In the genomic region with DNA sequence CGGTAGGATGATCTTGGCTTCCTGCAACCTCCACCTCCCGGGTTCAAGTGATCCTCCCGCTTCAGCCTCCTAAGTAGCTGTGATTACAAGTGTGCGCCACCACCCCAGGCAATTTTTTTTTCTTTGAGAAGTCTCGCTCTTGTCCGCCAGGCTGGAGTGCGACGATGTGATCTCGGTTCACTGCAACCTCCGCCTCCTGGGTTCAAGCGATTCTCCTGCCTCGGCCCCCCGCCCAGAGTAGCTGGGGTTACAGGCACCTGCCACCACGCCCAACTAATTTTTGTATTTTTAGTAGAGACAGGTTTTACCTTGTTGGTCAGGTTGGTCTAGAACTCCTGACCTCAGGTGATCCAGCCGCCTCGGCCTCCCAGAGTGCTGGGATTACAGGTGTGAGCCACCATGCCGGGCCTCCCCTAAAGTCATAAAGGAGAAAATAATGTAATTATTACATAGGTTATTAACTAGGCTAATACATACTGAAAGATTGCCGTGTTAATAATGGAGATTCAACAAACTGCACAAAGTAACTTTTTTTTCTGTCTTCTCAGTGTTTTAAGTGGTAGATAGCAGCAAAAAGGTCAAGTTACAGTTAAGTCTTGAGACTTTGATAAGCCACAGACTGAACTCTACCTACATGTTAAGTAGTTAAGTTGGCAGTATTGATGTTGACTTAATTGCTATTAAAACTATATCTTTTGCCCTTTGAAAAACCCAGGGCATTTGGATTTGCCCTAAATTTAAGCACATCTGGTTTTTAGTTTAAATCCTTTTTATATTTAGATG, we compare ENCODE assay signal across 1 cellular context.
TF ChIP-seq lines count a peak whose summit lies in the region.

No MANE protein-coding gene starts in this region.

TF ChIP-seq in GM23338, 12 proteins besides CTCF, POLR2A, EP300 and RAD21 (continued from another document):
- TF ChIP-seq, protein P1, sequence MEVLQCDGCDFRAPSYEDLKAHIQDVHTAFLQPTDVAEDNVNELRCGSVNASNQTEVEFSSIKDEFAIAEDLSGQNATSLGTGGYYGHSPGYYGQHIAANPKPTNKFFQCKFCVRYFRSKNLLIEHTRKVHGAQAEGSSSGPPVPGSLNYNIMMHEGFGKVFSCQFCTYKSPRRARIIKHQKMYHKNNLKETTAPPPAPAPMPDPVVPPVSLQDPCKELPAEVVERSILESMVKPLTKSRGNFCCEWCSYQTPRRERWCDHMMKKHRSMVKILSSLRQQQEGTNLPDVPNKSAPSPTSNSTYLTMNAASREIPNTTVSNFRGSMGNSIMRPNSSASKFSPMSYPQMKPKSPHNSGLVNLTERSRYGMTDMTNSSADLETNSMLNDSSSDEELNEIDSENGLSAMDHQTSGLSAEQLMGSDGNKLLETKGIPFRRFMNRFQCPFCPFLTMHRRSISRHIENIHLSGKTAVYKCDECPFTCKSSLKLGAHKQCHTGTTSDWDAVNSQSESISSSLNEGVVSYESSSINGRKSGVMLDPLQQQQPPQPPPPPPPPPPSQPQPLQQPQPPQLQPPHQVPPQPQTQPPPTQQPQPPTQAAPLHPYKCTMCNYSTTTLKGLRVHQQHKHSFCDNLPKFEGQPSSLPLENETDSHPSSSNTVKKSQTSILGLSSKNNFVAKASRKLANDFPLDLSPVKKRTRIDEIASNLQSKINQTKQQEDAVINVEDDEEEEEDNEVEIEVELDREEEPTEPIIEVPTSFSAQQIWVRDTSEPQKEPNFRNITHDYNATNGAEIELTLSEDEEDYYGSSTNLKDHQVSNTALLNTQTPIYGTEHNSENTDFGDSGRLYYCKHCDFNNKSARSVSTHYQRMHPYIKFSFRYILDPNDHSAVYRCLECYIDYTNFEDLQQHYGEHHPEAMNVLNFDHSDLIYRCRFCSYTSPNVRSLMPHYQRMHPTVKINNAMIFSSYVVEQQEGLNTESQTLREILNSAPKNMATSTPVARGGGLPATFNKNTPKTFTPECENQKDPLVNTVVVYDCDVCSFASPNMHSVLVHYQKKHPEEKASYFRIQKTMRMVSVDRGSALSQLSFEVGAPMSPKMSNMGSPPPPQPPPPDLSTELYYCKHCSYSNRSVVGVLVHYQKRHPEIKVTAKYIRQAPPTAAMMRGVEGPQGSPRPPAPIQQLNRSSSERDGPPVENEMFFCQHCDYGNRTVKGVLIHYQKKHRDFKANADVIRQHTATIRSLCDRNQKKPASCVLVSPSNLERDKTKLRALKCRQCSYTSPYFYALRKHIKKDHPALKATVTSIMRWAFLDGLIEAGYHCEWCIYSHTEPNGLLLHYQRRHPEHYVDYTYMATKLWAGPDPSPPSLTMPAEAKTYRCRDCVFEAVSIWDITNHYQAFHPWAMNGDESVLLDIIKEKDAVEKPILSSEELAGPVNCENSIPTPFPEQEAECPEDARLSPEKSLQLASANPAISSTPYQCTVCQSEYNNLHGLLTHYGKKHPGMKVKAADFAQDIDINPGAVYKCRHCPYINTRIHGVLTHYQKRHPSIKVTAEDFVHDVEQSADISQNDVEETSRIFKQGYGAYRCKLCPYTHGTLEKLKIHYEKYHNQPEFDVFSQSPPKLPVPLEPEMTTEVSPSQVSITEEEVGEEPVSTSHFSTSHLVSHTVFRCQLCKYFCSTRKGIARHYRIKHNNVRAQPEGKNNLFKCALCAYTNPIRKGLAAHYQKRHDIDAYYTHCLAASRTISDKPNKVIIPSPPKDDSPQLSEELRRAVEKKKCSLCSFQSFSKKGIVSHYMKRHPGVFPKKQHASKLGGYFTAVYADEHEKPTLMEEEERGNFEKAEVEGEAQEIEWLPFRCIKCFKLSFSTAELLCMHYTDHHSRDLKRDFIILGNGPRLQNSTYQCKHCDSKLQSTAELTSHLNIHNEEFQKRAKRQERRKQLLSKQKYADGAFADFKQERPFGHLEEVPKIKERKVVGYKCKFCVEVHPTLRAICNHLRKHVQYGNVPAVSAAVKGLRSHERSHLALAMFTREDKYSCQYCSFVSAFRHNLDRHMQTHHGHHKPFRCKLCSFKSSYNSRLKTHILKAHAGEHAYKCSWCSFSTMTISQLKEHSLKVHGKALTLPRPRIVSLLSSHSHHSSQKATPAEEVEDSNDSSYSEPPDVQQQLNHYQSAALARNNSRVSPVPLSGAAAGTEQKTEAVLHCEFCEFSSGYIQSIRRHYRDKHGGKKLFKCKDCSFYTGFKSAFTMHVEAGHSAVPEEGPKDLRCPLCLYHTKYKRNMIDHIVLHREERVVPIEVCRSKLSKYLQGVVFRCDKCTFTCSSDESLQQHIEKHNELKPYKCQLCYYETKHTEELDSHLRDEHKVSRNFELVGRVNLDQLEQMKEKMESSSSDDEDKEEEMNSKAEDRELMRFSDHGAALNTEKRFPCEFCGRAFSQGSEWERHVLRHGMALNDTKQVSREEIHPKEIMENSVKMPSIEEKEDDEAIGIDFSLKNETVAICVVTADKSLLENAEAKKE (CRISPR knock-in tag; IDR thresholded peaks at IDR 0.05) = no peak
- TF ChIP-seq NANOG (IDR thresholded peaks at IDR 0.05; ENCODE audit: borderline replicate concordance) (no peak), ZNF331 (CRISPR knock-in tag; IDR thresholded peaks at IDR 0.05; ENCODE audit: low read depth) (no peak), CREB1 (CRISPR knock-in tag; IDR thresholded peaks at IDR 0.05; ENCODE audit: low read depth) (no peak), EZH2phosphoT487 (IDR thresholded peaks at IDR 0.05; ENCODE audit: unreplicated experiment) (no peak), STAT1 (IDR thresholded peaks at IDR 0.05; ENCODE audit: unreplicated experiment) (no peak), POLR2AphosphoS5 (IDR thresholded peaks at IDR 0.05; ENCODE audit: low read depth) (no peak)
- TF ChIP-seq, protein P2, sequence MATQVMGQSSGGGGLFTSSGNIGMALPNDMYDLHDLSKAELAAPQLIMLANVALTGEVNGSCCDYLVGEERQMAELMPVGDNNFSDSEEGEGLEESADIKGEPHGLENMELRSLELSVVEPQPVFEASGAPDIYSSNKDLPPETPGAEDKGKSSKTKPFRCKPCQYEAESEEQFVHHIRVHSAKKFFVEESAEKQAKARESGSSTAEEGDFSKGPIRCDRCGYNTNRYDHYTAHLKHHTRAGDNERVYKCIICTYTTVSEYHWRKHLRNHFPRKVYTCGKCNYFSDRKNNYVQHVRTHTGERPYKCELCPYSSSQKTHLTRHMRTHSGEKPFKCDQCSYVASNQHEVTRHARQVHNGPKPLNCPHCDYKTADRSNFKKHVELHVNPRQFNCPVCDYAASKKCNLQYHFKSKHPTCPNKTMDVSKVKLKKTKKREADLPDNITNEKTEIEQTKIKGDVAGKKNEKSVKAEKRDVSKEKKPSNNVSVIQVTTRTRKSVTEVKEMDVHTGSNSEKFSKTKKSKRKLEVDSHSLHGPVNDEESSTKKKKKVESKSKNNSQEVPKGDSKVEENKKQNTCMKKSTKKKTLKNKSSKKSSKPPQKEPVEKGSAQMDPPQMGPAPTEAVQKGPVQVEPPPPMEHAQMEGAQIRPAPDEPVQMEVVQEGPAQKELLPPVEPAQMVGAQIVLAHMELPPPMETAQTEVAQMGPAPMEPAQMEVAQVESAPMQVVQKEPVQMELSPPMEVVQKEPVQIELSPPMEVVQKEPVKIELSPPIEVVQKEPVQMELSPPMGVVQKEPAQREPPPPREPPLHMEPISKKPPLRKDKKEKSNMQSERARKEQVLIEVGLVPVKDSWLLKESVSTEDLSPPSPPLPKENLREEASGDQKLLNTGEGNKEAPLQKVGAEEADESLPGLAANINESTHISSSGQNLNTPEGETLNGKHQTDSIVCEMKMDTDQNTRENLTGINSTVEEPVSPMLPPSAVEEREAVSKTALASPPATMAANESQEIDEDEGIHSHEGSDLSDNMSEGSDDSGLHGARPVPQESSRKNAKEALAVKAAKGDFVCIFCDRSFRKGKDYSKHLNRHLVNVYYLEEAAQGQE (IDR thresholded peaks at IDR 0.05; ENCODE audit: unreplicated experiment) = no peak
